Comparison of ENCODE assay signal across 16 cellular contexts in genomic region chr18:58218111-58218510, GRCh38.
DNase-seq lines count a peak whose midpoint lies in the region; ATAC-seq, FAIRE-seq and TF ChIP-seq lines count a peak whose summit lies in the region.
"Had no signal": no experiment of that assay in that cellular context is flagged by ENCODE, and none has a peak within 500 bp of the region (broad histone marks: within the 10 kb centered on the region; RNA-seq: fewer than 3 reads in every experiment).

No MANE protein-coding gene starts in this region.

- peaks cover 69% of the 10 kb centered on the region for H3K4me1 ChIP-seq in A549
- H3K4me1 ChIP-seq in RWPE2 (ENCODE audit: insufficient read depth, poor library complexity, severe bottlenecking), result peaks cover 64% of the 10 kb centered on the region

- H3K27me3 Mint-ChIP-seq in activated T-cell treated with anti-CD3 and anti-CD28 coated beads, Interleukin-2, amount 50 U/mL, for 72 hours (ENCODE audit: low read depth), result peaks cover 18% of the 10 kb centered on the region
- H3K27me3 Mint-ChIP-seq: brain, memory B cell had no signal

- no peaks in the 10 kb centered on the region for H3K27me3 ChIP-seq in RWPE2 (ENCODE audit: insufficient read depth, poor library complexity, severe bottlenecking)

- peak overlapping the region; percentile 49 for H3K4me2 ChIP-seq in A549

- FAIRE-seq in A549 (lab: Jason Lieb, UNC), result no peak
- FAIRE-seq: HTR-8/SVneo had no signal

- CTCF ChIA-PET in A549 (lab: Yijun Ruan, JAX), result interaction anchor here (0.9 to 1.3 kb wide), 2 partner anchors 37 to 38 kb away, joined by 3 read pairs; no protein-coding TSS in a partner anchor
- CTCF ChIA-PET in GM10248 (lab: Yijun Ruan, JAX), result no interaction called here

- H3K9me3 ChIP-seq in A549 (no peaks in the 10 kb centered on the region), RWPE2 (ENCODE audit: severe bottlenecking) (no peaks in the 10 kb centered on the region)

- H3K4me3 ChIP-seq in A549 (no peak overlapping the region), RWPE2 (ENCODE audit: severe bottlenecking) (no peak overlapping the region), epithelial cell of esophagus (ENCODE audit: low read length) (no peak overlapping the region)

- H3K4me1 Mint-ChIP-seq in activated T-cell treated with anti-CD3 and anti-CD28 coated beads, Interleukin-2, amount 50 U/mL, for 72 hours (ENCODE audit: low read depth), result peaks cover 20% of the 10 kb centered on the region

- TF ChIP-seq RAD21 in A549 (conservative IDR thresholded peaks at IDR 0.05 in 1 of 2, IDR thresholded peaks at IDR 0.05 in 1 of 2), result no peak

- H3K27ac Mint-ChIP-seq in activated T-cell treated with anti-CD3 and anti-CD28 coated beads, Interleukin-2, amount 50 U/mL, for 72 hours, result no peak overlapping the region
- H3K27ac Mint-ChIP-seq: memory B cell had no signal

- no peak overlapping the region for H3K4me3 Mint-ChIP-seq in activated T-cell treated with anti-CD3 and anti-CD28 coated beads, Interleukin-2, amount 50 U/mL, for 72 hours
- H3K4me3 Mint-ChIP-seq: brain, memory B cell, neural crest cell had no signal

- no peaks in the 10 kb centered on the region for H3K36me3 Mint-ChIP-seq in activated T-cell treated with anti-CD3 and anti-CD28 coated beads, Interleukin-2, amount 50 U/mL, for 72 hours (ENCODE audit: insufficient read depth in 2 of 2)
- H3K36me3 Mint-ChIP-seq: brain had no signal

- ATAC-seq in A549 (no peak), RWPE2 (ENCODE audit: low read depth) (peak; percentile 53), esophagus mucosa (no peak), GM19395 (IDR thresholded peaks at IDR 0.05; ENCODE audit: unreplicated experiment) (no peak)
- ATAC-seq in activated T-cell treated with anti-CD3 and anti-CD28 coated beads, Interleukin-2, amount 50 U/mL, for 72 hours (replicated peaks in 1 of 2), result no peak

- H3K27ac ChIP-seq in A549 (peak overlapping the region; percentile 9 to 56; a peak in 3 of 6 replicates), RWPE2 (ENCODE audit: poor library complexity, severe bottlenecking) (peak overlapping the region; percentile 91)

- TF ChIP-seq POLR2A in A549 (IDR thresholded peaks at IDR 0.05; ENCODE audit: low read length), result no peak

- POLR2A ChIA-PET in A549 (lab: Yijun Ruan, JAX), result no interaction called here
- POLR2A ChIA-PET in GM10248 (lab: Yijun Ruan, JAX), result no interaction called here

- H3K9me3 Mint-ChIP-seq in activated T-cell treated with anti-CD3 and anti-CD28 coated beads, Interleukin-2, amount 50 U/mL, for 72 hours, result no peaks in the 10 kb centered on the region
- H3K9me3 Mint-ChIP-seq: neural crest cell had no signal

- no peak for TF ChIP-seq EP300 in A549 (IDR thresholded peaks at IDR 0.05)

- TF ChIP-seq CTCF in A549 (IDR thresholded peaks at IDR 0.05) (no peak), RWPE2 (IDR thresholded peaks at IDR 0.05; ENCODE audit: poor library complexity, severe bottlenecking) (no peak), epithelial cell of esophagus (IDR thresholded peaks at IDR 0.05; ENCODE audit: insufficient read depth, low read depth, low read length, missing control alignments) (no peak), GM10248 (IDR thresholded peaks at IDR 0.05; ENCODE audit: control extremely low read depth, extremely low read depth, low read depth, missing control alignments) (no peak)

- DNase-seq in A549 (ENCODE audit: low read depth in 1 of 2, low spot score in 1 of 2), result peak in 1 of 2 experiments; percentile 42
- peak; percentile 21 for DNase-seq in HT-29 (ENCODE audit: low spot score)
- DNase-seq in RWPE2 (ENCODE audit: low spot score), result no peak
- DNase-seq in epithelial cell of esophagus (ENCODE audit: low read depth), result peak; percentile 75
- no peak for DNase-seq in activated T-cell treated with anti-CD3 and anti-CD28 coated beads, Interleukin-2, amount 50 U/mL, for 72 hours
- no peak for DNase-seq in GM10248 (ENCODE audit: extremely low spot score)
- DNase-seq: activated CD4-positive, alpha-beta T cell treated with anti-CD3 and anti-CD28 coated beads for 1 hour; activated naive CD4-positive, alpha-beta T cell; effector CD8-positive, alpha-beta T cell; NCI-H1092 treated with DMSO at 0.1 percent for 48 hours had no signal

- no peaks in the 10 kb centered on the region for H3K36me3 ChIP-seq in RWPE2 (ENCODE audit: low read depth)

- WGBS in A549 (ENCODE audit: missing lambda C conversion rate), result 0% methylated on average over 1 of the region's 1 CpG

TF ChIP-seq in A549, 52 proteins besides CTCF, POLR2A, EP300 and RAD21:
- TF ChIP-seq CEBPB (IDR thresholded peaks at IDR 0.05) (peak; percentile 29 to 76; a peak in 3 of 4 replicates), TP53 (CRISPR knock-in tag; IDR thresholded peaks at IDR 0.05) (no peak)

Comparison
In these comparisons a context has a peak if more than half of its experiments do, and no peak if none do; other contexts are left out.
1. DNase-seq: peak in HT-29 (single experiment) and epithelial cell of esophagus (single experiment); none in RWPE2 (single experiment), activated T-cell treated with anti-CD3 and anti-CD28 coated beads, Interleukin-2, amount 50 U/mL, for 72 hours (0 of 2) and GM10248 (single experiment).